ENCODE assay signal across 8 cellular contexts in the genomic region with DNA sequence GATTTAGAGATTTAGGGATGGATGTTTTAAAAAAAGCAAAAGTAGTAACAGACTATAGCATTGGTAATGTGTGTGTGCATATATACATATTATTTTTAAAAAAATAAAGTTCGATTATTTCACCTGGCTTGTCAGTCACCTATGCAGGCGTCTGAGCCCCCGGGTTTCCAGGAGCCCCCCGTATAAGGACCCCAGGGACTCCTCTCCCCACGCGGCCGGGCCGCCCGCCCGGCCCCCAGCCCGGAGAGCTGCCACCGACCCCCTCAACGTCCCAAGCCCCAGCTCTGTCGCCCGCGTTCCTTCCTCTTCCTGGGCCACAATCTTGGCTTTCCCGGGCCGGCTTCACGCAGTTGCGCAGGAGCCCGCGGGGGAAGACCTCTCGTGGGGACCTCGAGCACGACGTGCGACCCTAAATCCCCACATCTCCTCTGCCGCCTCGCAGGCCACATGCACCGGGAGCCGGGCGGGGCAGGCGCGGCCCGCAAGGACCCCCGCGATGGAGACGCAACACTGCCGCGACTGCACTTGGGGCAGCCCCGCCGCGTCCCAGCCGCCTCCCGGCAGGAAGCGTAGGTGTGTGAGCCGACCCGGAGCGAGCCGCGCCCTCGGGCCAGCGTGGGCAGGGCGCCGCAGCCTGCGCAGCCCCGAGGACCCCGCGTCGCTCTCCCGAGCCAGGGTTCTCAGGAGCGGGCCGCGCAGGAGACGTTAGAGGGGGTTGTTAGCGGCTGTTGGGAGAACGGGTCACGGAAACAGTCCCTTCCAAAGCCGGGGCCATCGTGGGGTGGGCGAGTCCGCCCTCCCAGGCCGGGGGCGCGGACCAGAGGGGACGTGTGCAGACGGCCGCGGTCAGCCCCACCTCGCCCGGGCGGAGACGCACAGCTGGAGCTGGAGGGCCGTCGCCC. TPM values are rescaled to one million over a fixed set of nuclear protein-coding genes. Genes with fewer than 3 reads are reported as not detected.
DNase-seq lines count a peak whose midpoint lies in the region; ATAC-seq, FAIRE-seq and TF ChIP-seq lines count a peak whose summit lies in the region.

No MANE protein-coding gene starts in this region.

- H3K9me3 Mint-ChIP-seq in brain: peaks cover 3 to 6% (median 5%) of the 10 kb centered on the region in 5 experiments

- TF ChIP-seq CTCF in brain (conservative IDR thresholded peaks at IDR 0.05) (no peak), tibial nerve (IDR thresholded peaks at IDR 0.05) (no peak)

- peaks cover 57% of the 10 kb centered on the region for H3K27me3 Mint-ChIP-seq in brain

- TF ChIP-seq EP300 in tibial nerve (IDR thresholded peaks at IDR 0.05): no peak

- ATAC-seq in HG03103 (IDR thresholded peaks at IDR 0.05; ENCODE audit: low read depth, unreplicated experiment) (peak; percentile 36), left lobe of liver (peak; percentile 12), GM18867 (IDR thresholded peaks at IDR 0.05; ENCODE audit: unreplicated experiment) (no peak)

- no peaks in the 10 kb centered on the region for H3K36me3 ChIP-seq in tibial nerve

- FAIRE-seq in GM12892 (lab: Jason Lieb, UNC): no peak
- FAIRE-seq in RCC 7860 (lab: Jason Lieb, UNC): no peak

- 1 to 2% methylated on average over 29 to 68 of the region's 85 CpGs for WGBS in tibial nerve, 2 donors

- H3K9me3 ChIP-seq in tibial nerve: peaks cover 0 to 1% (median 0%) of the 10 kb centered on the region in 4 donors

- H3K4me1 ChIP-seq in tibial nerve: peaks cover 0 to 31% (median 25%) of the 10 kb centered on the region in 4 donors

- peak overlapping the region; percentile 82 to 89 (median 86) for H3K4me3 Mint-ChIP-seq in brain

- peak overlapping the region in 1 of 5 experiments; percentile 34 for H3K27ac Mint-ChIP-seq in brain

- H3K4me1 Mint-ChIP-seq in brain: peaks cover 33% of the 10 kb centered on the region

- H3K36me3 Mint-ChIP-seq in brain: no peaks in the 10 kb centered on the region

- peak overlapping the region in 1 of 4 donors; percentile 58 for H3K27ac ChIP-seq in tibial nerve

- H3K27me3 ChIP-seq in tibial nerve: peaks cover 0 to 49% of the 10 kb centered on the region in 2 donors

- TF ChIP-seq POLR2A in GM12892 (IDR thresholded peaks at IDR 0.05; ENCODE audit: low read depth, low read length): no peak
- TF ChIP-seq POLR2A in tibial nerve (IDR thresholded peaks at IDR 0.05): no peak

- DNase-seq in GM12892 (ENCODE audit: insufficient read length) (peak; percentile 11), left lobe of liver (ENCODE audit: low spot score) (no peak), tibial nerve (ENCODE audit: low spot score in 2 of 2) (no peak), RCC 7860 (ENCODE audit: low spot score) (no peak)
- no peak for DNase-seq in stimulated activated naive CD4-positive, alpha-beta T cell treated with Interleukin-2 at 50 U/mL for 16 hours (lab: John Stamatoyannopoulos, UW)

- H3K4me3 ChIP-seq in tibial nerve: peak overlapping the region; percentile 31 to 65 (median 48)

RNA-seq across cellular contexts. Expression of a gene that starts 0.8 kb away (rescaled TPM):
- polyA plus RNA-seq in GM12892 (2012; ENCODE audit: missing spikeins): not detected
- 22.9 TPM for polyA plus RNA-seq in brain (ENCODE audit: insufficient read depth, low read depth, low replicate concordance)
- total RNA-seq in left lobe of liver (0.10 TPM), tibial nerve (1 to 10 TPM in 3 of 4 donors, under 1 TPM in 1; 0.30 to 4.8 (median 1.7) TPM)
